In the genomic region with DNA sequence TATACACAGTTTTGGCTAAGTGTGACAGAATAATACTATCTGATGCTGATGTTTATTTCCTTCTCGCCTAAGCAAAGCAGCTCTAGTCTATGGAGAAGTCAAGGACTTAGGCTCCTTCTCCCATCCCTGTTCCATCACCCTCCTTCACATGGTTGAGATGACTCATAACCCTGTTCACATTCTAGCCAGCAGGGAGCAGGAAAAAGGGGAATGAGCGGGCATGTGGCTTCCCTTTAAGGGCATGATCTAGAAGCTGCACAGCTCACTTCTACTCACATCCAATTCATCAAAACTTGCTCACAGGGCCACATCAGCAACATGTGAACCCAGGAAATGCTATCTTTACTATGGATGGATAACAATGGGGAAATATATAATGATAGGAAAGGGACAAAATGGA, we compare ENCODE assay signal across 8 cellular contexts. TPM values are rescaled to one million over a fixed set of nuclear protein-coding genes. Genes with fewer than 3 reads are reported as not detected.
DNase-seq lines count a peak whose midpoint lies in the region; ATAC-seq and TF ChIP-seq lines count a peak whose summit lies in the region.

No MANE protein-coding gene starts in this region.

- no peak overlapping the region for H3K4me3 Mint-ChIP-seq in endodermal cell
- H3K4me3 Mint-ChIP-seq in neural crest cell = no peak overlapping the region

- H3K9me3 ChIP-seq in endodermal cell (ENCODE audit: control insufficient read depth, low read length) (no peaks in the 10 kb centered on the region), vagina (no peaks in the 10 kb centered on the region)

- DNase-seq in DMS53 treated with DMSO at 0.1 percent for 48 hours (lab: John Stamatoyannopoulos, UW; ENCODE audit: unreplicated experiment) = peak; percentile 24
- peak; percentile 65 for DNase-seq in NCI-H460 (ENCODE audit: extremely low read depth, low read depth)
- DNase-seq in endodermal cell = peak; percentile 69
- no peak for DNase-seq in neural crest cell (ENCODE audit: low read depth, low spot score)
- no peak for DNase-seq in DMS79 (lab: John Stamatoyannopoulos, UW)
- no peak for DNase-seq in vagina (ENCODE audit: extremely low spot score in 2 of 2)
- no peak for DNase-seq in T-helper 9 cell

- 77 to 100% methylated on average over 1 to 2 of the region's 2 CpGs for WGBS in endodermal cell (ENCODE audit: insufficient coverage in 1 of 2, insufficient read length in 1 of 2), 2 experiments

- no peak overlapping the region for H3K27ac ChIP-seq in endodermal cell (ENCODE audit: low read depth, low read length)
- no peak overlapping the region for H3K27ac ChIP-seq in vagina

- no peak overlapping the region for H3K9ac ChIP-seq in endodermal cell (ENCODE audit: extremely low read depth, low read length, poor library complexity, severe bottlenecking)

- TF ChIP-seq CTCF in endodermal cell (conservative IDR thresholded peaks at IDR 0.05) = peak; percentile 58
- TF ChIP-seq CTCF in neural crest cell (conservative IDR thresholded peaks at IDR 0.05) = peak; percentile 31
- TF ChIP-seq CTCF in vagina (IDR thresholded peaks at IDR 0.05) = peak in 1 of 3 experiments; percentile 13

- H3K27ac Mint-ChIP-seq in endodermal cell = peak overlapping the region; percentile 32
- peak overlapping the region; percentile 84 for H3K27ac Mint-ChIP-seq in neural crest cell (ENCODE audit: unreplicated experiment)

- H3K4me1 ChIP-seq in endodermal cell (ENCODE audit: control insufficient read depth, insufficient read depth, low read length) = peaks cover 7% of the 10 kb centered on the region
- H3K4me1 ChIP-seq in vagina = peaks cover 43% of the 10 kb centered on the region

- H3K27me3 ChIP-seq in endodermal cell (ENCODE audit: control insufficient read depth, insufficient read depth, low read length, poor library complexity, severe bottlenecking) (no peaks in the 10 kb centered on the region), vagina (no peaks in the 10 kb centered on the region)

- no peak for ATAC-seq in GM21529 (IDR thresholded peaks at IDR 0.05; ENCODE audit: unreplicated experiment)

- H3K4me1 Mint-ChIP-seq in endodermal cell (peaks cover 38% of the 10 kb centered on the region), neural crest cell (peaks cover 25% of the 10 kb centered on the region)

- intact Hi-C loops in vagina (cut with DNase I) = no loop called here

- peaks cover 31% of the 10 kb centered on the region for H3K36me3 Mint-ChIP-seq in endodermal cell (ENCODE audit: low read depth)
- peaks cover 19% of the 10 kb centered on the region for H3K36me3 Mint-ChIP-seq in neural crest cell (ENCODE audit: low read depth)

- no peak for TF ChIP-seq POLR2A in vagina (IDR thresholded peaks at IDR 0.05)

- no peaks in the 10 kb centered on the region for H3K27me3 Mint-ChIP-seq in endodermal cell (ENCODE audit: insufficient read depth)
- no peaks in the 10 kb centered on the region for H3K27me3 Mint-ChIP-seq in neural crest cell (ENCODE audit: low read depth)

- H3K4me3 ChIP-seq in endodermal cell (ENCODE audit: low read length) = no peak overlapping the region
- no peak overlapping the region for H3K4me3 ChIP-seq in vagina

- no peaks in the 10 kb centered on the region for H3K9me3 Mint-ChIP-seq in endodermal cell
- no peaks in the 10 kb centered on the region for H3K9me3 Mint-ChIP-seq in neural crest cell

- H3K36me3 ChIP-seq in endodermal cell (ENCODE audit: control insufficient read depth, insufficient read depth, low read length) (no peaks in the 10 kb centered on the region), vagina (no peaks in the 10 kb centered on the region)

RNA-seq across cellular contexts. Expression of gene CBLB, which starts 40.9 kb away (rescaled TPM):
- total RNA-seq in NCI-H460 (2014; rRNA removed; shearing (Covaris generic)) = 17.8 and 19.4 TPM in 2 replicates
- polyA plus RNA-seq in NCI-H460 (2014; cell fraction: nucleus; rRNA removed) = 6.3 and 8.2 TPM in 2 replicates
- total RNA-seq in endodermal cell (10 to 100 TPM; 45.4 to 60.5 TPM), neural crest cell (29.4 and 32.3 TPM in 2 replicates), vagina (58.4 TPM)
- 41.8 TPM for polyA plus RNA-seq in endodermal cell (2013, experiment 1 of 2)
- polyA plus RNA-seq in endodermal cell (2013, experiment 2 of 2) = 41.5 TPM

Comparison
In these comparisons a context has a peak if more than half of its experiments do, and no peak if none do; other contexts are left out.
1. DNase-seq: peak in DMS53 treated with DMSO at 0.1 percent for 48 hours (single experiment), NCI-H460 (single experiment) and endodermal cell (single experiment); none in neural crest cell (single experiment), DMS79 (single experiment), vagina (0 of 2) and T-helper 9 cell (single experiment).